Comparison of ENCODE assay signal across 21 cellular contexts in the genomic region with DNA sequence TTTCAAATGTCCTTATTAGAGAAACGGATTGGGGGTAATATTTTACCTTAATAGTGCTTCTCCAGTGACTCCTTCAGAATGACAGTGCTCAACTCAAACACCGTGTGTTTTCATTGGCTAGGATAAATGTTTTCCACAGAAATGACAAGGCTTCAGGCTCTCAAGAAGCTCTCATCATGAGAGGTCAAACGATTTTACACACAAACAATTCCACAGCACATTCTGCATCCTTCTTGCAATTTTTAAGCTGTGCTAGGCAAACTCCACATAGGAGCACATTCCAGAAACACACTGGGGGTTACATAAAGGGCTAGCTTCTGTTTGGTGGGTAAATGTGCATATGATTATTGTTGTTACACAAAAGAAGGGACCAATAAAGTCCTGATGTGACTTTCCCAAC.
DNase-seq lines count a peak whose midpoint lies in the region; ATAC-seq and TF ChIP-seq lines count a peak whose summit lies in the region.
"Had no signal": no experiment of that assay in that cellular context is flagged by ENCODE, and none has a peak within 500 bp of the region (broad histone marks: within the 10 kb centered on the region; RNA-seq: fewer than 3 reads in every experiment).

No MANE protein-coding gene starts in this region.

- H2AFZ ChIP-seq in ACC112 (ENCODE audit: low read length, unreplicated experiment) (no peak overlapping the region), neuronal stem cell (ENCODE audit: low read length) (no peak overlapping the region)

- H2BK15ac ChIP-seq in neuronal stem cell (ENCODE audit: low read length), result no peak overlapping the region

- H3K9me3 ChIP-seq in neuronal stem cell (replicated peaks in 1 of 2; ENCODE audit: control insufficient read depth in 2 of 2, insufficient read depth in 1 of 2, low read depth in 1 of 2, low read length in 2 of 2), result no peaks in the 10 kb centered on the region
- H3K9me3 ChIP-seq: SJSA1, uterus had no signal

- peaks cover 85% of the 10 kb centered on the region for H3K79me2 ChIP-seq in ACC112 (ENCODE audit: control insufficient read depth, insufficient read depth, low read length, unreplicated experiment)

- peak overlapping the region; percentile 99 for H3K27ac ChIP-seq in ACC112 (ENCODE audit: low read depth, low read length)
- peak overlapping the region in 47 of 59 donors; percentile 1 to 73 (median 46) for H3K27ac ChIP-seq in dorsolateral prefrontal cortex
- peak overlapping the region; percentile 99 for H3K27ac ChIP-seq in neuronal stem cell (replicated peaks; ENCODE audit: low read length)
- H3K27ac ChIP-seq: C4-2B, SJSA1, VCaP had no signal

- H3K36me3 ChIP-seq in ACC112 (ENCODE audit: insufficient read depth, low read length), result peaks cover 18% of the 10 kb centered on the region; the same call in 1 of the 2 replicates
- no peaks in the 10 kb centered on the region for H3K36me3 ChIP-seq in neuronal stem cell (replicated peaks in 1 of 2; ENCODE audit: control insufficient read depth in 2 of 2, insufficient read depth in 2 of 2, low read length in 2 of 2)
- H3K36me3 ChIP-seq: SJSA1, uterus had no signal

- DNase-seq in NCI-H2227 treated with DMSO at 0.1 percent for 48 hours (lab: John Stamatoyannopoulos, UW), result peak; percentile 66
- no peak for DNase-seq in dorsolateral prefrontal cortex
- DNase-seq in neuronal stem cell (ENCODE audit: low spot score), result no peak
- no peak for DNase-seq in NCI-H2107 (lab: John Stamatoyannopoulos, UW)
- DNase-seq: activated gamma-delta T cell; central memory CD4-positive, alpha-beta T cell; effector CD4-positive, alpha-beta T cell; left colon; midbrain; NCI-H146; NCI-H345; T-helper 2 cell; uterus had no signal

- WGBS in neuronal stem cell (ENCODE audit: extremely low coverage in 2 of 2, insufficient read length in 2 of 2, insufficient replicate concordance in 1 of 2), 2 donors, result no CpG with 5 or more reads among the region's 3 CpGs

- H2BK5ac ChIP-seq in neuronal stem cell (ENCODE audit: low read length), result no peak overlapping the region

- no peak overlapping the region for H3K4me2 ChIP-seq in neuronal stem cell (ENCODE audit: insufficient read depth, low read length, poor library complexity, severe bottlenecking)

- H3K9ac ChIP-seq in neuronal stem cell (ENCODE audit: low read depth, low read length, poor library complexity), result no peak overlapping the region

- no peak overlapping the region for H4K8ac ChIP-seq in neuronal stem cell (ENCODE audit: low read depth, low read length)

- no peak overlapping the region for H2BK12ac ChIP-seq in neuronal stem cell (ENCODE audit: low read length)

- no peaks in the 10 kb centered on the region for H3K79me1 ChIP-seq in neuronal stem cell (ENCODE audit: low read depth, low read length)

- H2AK5ac ChIP-seq in neuronal stem cell (ENCODE audit: low read depth, low read length), result no peak overlapping the region

- TF ChIP-seq CTCF in dorsolateral prefrontal cortex (IDR thresholded peaks at IDR 0.05 in 54 of 56, conservative IDR thresholded peaks at IDR 0.05 in 2 of 56; ENCODE audit: low read depth in 1 of 56, partially characterized antibody in 56 of 56), result no peak

- intact Hi-C loops in dorsolateral prefrontal cortex (cut with DNase I), result no loop called here

- H3K4me1 ChIP-seq in ACC112 (ENCODE audit: control insufficient read depth, insufficient read depth, low read length, unreplicated experiment), result peaks cover 99% of the 10 kb centered on the region
- H3K4me1 ChIP-seq in neuronal stem cell (ENCODE audit: control insufficient read depth in 2 of 2, insufficient read depth in 1 of 2, low read depth in 1 of 2, low read length in 2 of 2), result peaks cover 40 to 47% of the 10 kb centered on the region in 2 donors

- H3K18ac ChIP-seq in neuronal stem cell (ENCODE audit: low read length), result no peak overlapping the region

- ATAC-seq in HG02642 (IDR thresholded peaks at IDR 0.05; ENCODE audit: poor library complexity, unreplicated experiment) (no peak), GM19455 (IDR thresholded peaks at IDR 0.05; ENCODE audit: unreplicated experiment) (no peak), HG02571 (IDR thresholded peaks at IDR 0.05; ENCODE audit: unreplicated experiment) (no peak)
- ATAC-seq: K562, left colon had no signal

- H3K27me3 ChIP-seq in ACC112 (ENCODE audit: insufficient read depth, low read length), result no peaks in the 10 kb centered on the region
- H3K27me3 ChIP-seq in dorsolateral prefrontal cortex, result no peaks in the 10 kb centered on the region
- H3K27me3 ChIP-seq in neuronal stem cell (ENCODE audit: control insufficient read depth in 3 of 3, insufficient read depth in 3 of 3, low read depth in 1 of 3, low read length in 3 of 3), result no peaks in the 10 kb centered on the region
- H3K27me3 ChIP-seq: SJSA1, uterus had no signal

- H3K14ac ChIP-seq in neuronal stem cell (ENCODE audit: low read length), result no peak overlapping the region

- H4K91ac ChIP-seq in neuronal stem cell (ENCODE audit: low read depth, low read length, poor library complexity), result no peak overlapping the region

- H2BK120ac ChIP-seq in neuronal stem cell (ENCODE audit: low read depth, low read length), result no peak overlapping the region

- H3K4me3 ChIP-seq in ACC112 (ENCODE audit: low read depth, low read length) (peak overlapping the region; percentile 21; the same call in 1 of the 2 replicates), dorsolateral prefrontal cortex (no peak overlapping the region), neuronal stem cell (ENCODE audit: low read length in 2 of 2) (no peak overlapping the region)
- H3K4me3 ChIP-seq: K562, SJSA1, uterus had no signal

- H3K23ac ChIP-seq in neuronal stem cell (ENCODE audit: low read depth, low read length, poor library complexity), result no peak overlapping the region

- no peak overlapping the region for H3K4ac ChIP-seq in neuronal stem cell (ENCODE audit: low read length)

Comparison
In these comparisons a context has a peak if more than half of its experiments do, and no peak if none do; other contexts are left out.
1. H3K27ac ChIP-seq: peak in every context shown above with its lines; median percentile 99 in ACC112; 99 in neuronal stem cell; 46 in dorsolateral prefrontal cortex.